In genomic region chrX:40154229-40154852, GRCh38 we compare ENCODE assay signal across 8 cellular contexts. TPM values are rescaled to one million over a fixed set of nuclear protein-coding genes. Genes with fewer than 3 reads are reported as not detected.
DNase-seq lines count a peak whose midpoint lies in the region; ATAC-seq and TF ChIP-seq lines count a peak whose summit lies in the region.

No MANE protein-coding gene starts in this region.

- H3K4me3 ChIP-seq in cardiac muscle cell = peak overlapping the region; percentile 43
- H3K4me3 ChIP-seq in psoas muscle = peak overlapping the region; percentile 59

- intact Hi-C loops in psoas muscle (cut with DNase I) = loop anchor here (1.0 to 10.0 kb wide), 5 partner anchors 46 to 250 kb away; no protein-coding TSS in a partner anchor

- H3K36me3 Mint-ChIP-seq in WTC11 = no peaks in the 10 kb centered on the region; the same call in 1 of the 2 replicates

- H3K4me1 ChIP-seq in cardiac muscle cell (ENCODE audit: low read depth) (peaks cover 33% of the 10 kb centered on the region), psoas muscle (peaks cover 12% of the 10 kb centered on the region)

- H3K4me3 Mint-ChIP-seq in WTC11 = peak overlapping the region; percentile 79

- peak overlapping the region; percentile 76 for H3K27ac ChIP-seq in cardiac muscle cell
- peak overlapping the region; percentile 74 for H3K27ac ChIP-seq in psoas muscle

- no peak for ATAC-seq in WTC11
- peak; percentile 50 to 69 (median 65) for ATAC-seq in psoas muscle
- ATAC-seq in HG02623 (IDR thresholded peaks at IDR 0.05; ENCODE audit: unreplicated experiment) = no peak

- DNase-seq in GDM1 (lab: John Stamatoyannopoulos, UW) (peak; percentile 23), NCI-H1092 (lab: John Stamatoyannopoulos, UW) (peak; percentile 85), WTC11 (ENCODE audit: low spot score) (peak; percentile 48), cardiac muscle cell (ENCODE audit: low read depth in 1 of 2, low spot score in 1 of 2) (peak; percentile 59 to 86), psoas muscle (peak in 1 of 2 donors; percentile 74), HuH-7.5 (ENCODE audit: low spot score) (no peak)
- DNase-seq in stimulated activated CD4-positive, alpha-beta T cell treated with anti-CD3 and anti-CD28 coated beads, Interleukin-4, amount 100 ng/mL, for 4 hours = no peak

- WGBS in psoas muscle, 3 donors = 0 to 6% (median 1%) methylated on average over 14 to 36 of the region's 39 CpGs

- peaks cover 27% of the 10 kb centered on the region for H3K27me3 Mint-ChIP-seq in WTC11 (ENCODE audit: low read depth)

- TF ChIP-seq CTCF in WTC11 (IDR thresholded peaks at IDR 0.05) (no peak), cardiac muscle cell (IDR thresholded peaks at IDR 0.05; ENCODE audit: low read depth, low read length) (no peak), psoas muscle (IDR thresholded peaks at IDR 0.05) (peak; percentile 2)

- peaks cover 7% of the 10 kb centered on the region for H3K27me3 ChIP-seq in cardiac muscle cell
- H3K27me3 ChIP-seq in psoas muscle (ENCODE audit: insufficient read depth in 3 of 3, low read length in 2 of 3) = peaks cover 0 to 78% (median 0%) of the 10 kb centered on the region in 3 donors

- H3K4me1 Mint-ChIP-seq in WTC11 = peaks cover 31% of the 10 kb centered on the region

- POLR2A ChIA-PET in WTC11 (lab: Charles Lee) = interaction anchor here (1.1 to 7.4 kb wide), 3 partner anchors 12 to 62 kb away, joined by 3 to 58 read pairs (median 3); no protein-coding TSS in a partner anchor

- CTCF ChIA-PET in WTC11 (lab: Charles Lee) = interaction anchor here (0.6 to 1.4 kb wide), 2 partner anchors 14 to 67 kb away, joined by 4 to 6 read pairs; no protein-coding TSS in a partner anchor

- H3K36me3 ChIP-seq in cardiac muscle cell = no peaks in the 10 kb centered on the region
- no peaks in the 10 kb centered on the region for H3K36me3 ChIP-seq in psoas muscle (ENCODE audit: insufficient read depth in 1 of 2, low read depth in 1 of 2)

- H3K27ac Mint-ChIP-seq in WTC11 = peak overlapping the region; percentile 70; the same call in 1 of the 2 replicates

- H3K9me3 Mint-ChIP-seq in WTC11 = no peaks in the 10 kb centered on the region

- H3K9me3 ChIP-seq in cardiac muscle cell (ENCODE audit: low read depth) = no peaks in the 10 kb centered on the region
- no peaks in the 10 kb centered on the region for H3K9me3 ChIP-seq in psoas muscle

TF ChIP-seq in WTC11, 78 proteins besides CTCF, POLR2A, EP300 and RAD21:
- TF ChIP-seq ERG (CRISPR knock-in tag; IDR thresholded peaks at IDR 0.05) (no peak), ZNF416 (CRISPR knock-in tag; IDR thresholded peaks at IDR 0.05) (no peak), IRF1 (CRISPR knock-in tag; IDR thresholded peaks at IDR 0.05) (no peak), FOXK1 (CRISPR knock-in tag; IDR thresholded peaks at IDR 0.05) (no peak), KAT7 (CRISPR knock-in tag; IDR thresholded peaks at IDR 0.05; ENCODE audit: borderline replicate concordance) (no peak), E2F5 (CRISPR knock-in tag; IDR thresholded peaks at IDR 0.05) (no peak)

RNA-seq across cellular contexts. Expression of gene BCOR, which starts 56.6 kb away (rescaled TPM):
- total RNA-seq in WTC11 (2021) (41.1 to 44.5 TPM (median 43.1 TPM) in 3 replicates), cardiac muscle cell (56.3 and 90.5 TPM in 2 replicates), psoas muscle (10 to 100 TPM; 18.3 to 24.3 (median 19.6) TPM)
- polyA plus RNA-seq in cardiac muscle cell (30.0 and 43.1 TPM in 2 replicates), psoas muscle (10 to 100 TPM in 2 of 3 donors, 1 to 10 TPM in 1; 6.4 to 14.2 (median 10.1) TPM)

Comparison
In these comparisons a context has a peak if more than half of its experiments do, and no peak if none do; other contexts are left out.
1. DNase-seq: peak in GDM1 (single experiment), NCI-H1092 (single experiment), WTC11 (single experiment) and cardiac muscle cell (2 of 2); none in HuH-7.5 (single experiment) and stimulated activated CD4-positive, alpha-beta T cell treated with anti-CD3 and anti-CD28 coated beads, Interleukin-4, amount 100 ng/mL, for 4 hours (0 of 2).
2. ATAC-seq: peak in psoas muscle (4 of 4); none in WTC11 (single experiment) and HG02623 (single experiment).